In the genomic region with DNA sequence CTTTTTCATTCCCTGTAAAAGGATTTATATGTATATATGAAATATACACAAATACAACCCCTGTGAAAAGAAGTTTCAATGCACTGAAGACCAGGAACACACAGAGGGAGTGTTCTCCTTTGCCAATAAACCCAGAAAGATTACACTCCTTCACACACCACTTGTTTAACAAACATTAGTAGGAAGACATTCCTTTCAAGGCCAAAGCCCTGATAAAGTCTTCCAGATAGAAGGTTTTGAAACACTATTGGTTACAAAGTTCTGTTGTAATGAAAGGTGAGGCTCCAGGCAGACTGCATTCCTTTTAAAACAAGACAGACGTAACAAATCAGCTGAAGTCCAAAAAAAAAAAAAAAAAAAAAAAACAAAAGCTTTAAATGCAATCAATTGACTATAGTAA, we compare ENCODE assay signal across 17 cellular contexts.
DNase-seq lines count a peak whose midpoint lies in the region; ATAC-seq, FAIRE-seq and TF ChIP-seq lines count a peak whose summit lies in the region.
"Had no signal": no experiment of that assay in that cellular context is flagged by ENCODE, and none has a peak within 500 bp of the region (broad histone marks: within the 10 kb centered on the region; RNA-seq: fewer than 3 reads in every experiment).

No MANE protein-coding gene starts in this region.

- POLR2A ChIA-PET in Caco-2 (lab: Charles Lee) = no interaction called here
- POLR2A ChIA-PET in RWPE1 (lab: Yijun Ruan, JAX; ENCODE audit: low non-redundant PET) = no interaction called here
- POLR2A ChIA-PET in MCF 10A (lab: Yijun Ruan, JAX) = no interaction called here

- H3K36me3 ChIP-seq in Caco-2 (ENCODE audit: control insufficient read depth, insufficient read depth, low read length) (no peaks in the 10 kb centered on the region; the same call in 1 of the 2 replicates), small intestine (ENCODE audit: control insufficient read depth in 2 of 2, insufficient read depth in 2 of 2, low read length in 2 of 2) (peaks cover 3 to 10% of the 10 kb centered on the region in 2 donors)

- H3K27me3 Mint-ChIP-seq in Caco-2 (ENCODE audit: insufficient read depth, unreplicated experiment) (no peaks in the 10 kb centered on the region), MCF 10A (ENCODE audit: insufficient read depth, unreplicated experiment) (no peaks in the 10 kb centered on the region)

- no TSS peak for BruUV-seq in Caco-2 (replicated peaks; lab: Mats Ljungman, UMichigan)
- BruUV-seq in MCF 10A (replicated peaks; lab: Mats Ljungman, UMichigan) = no TSS peak

- DNase-seq in Caco-2 (peak; percentile 47 to 69), amniotic epithelial cell (ENCODE audit: low read depth) (peak; percentile 86), left kidney (ENCODE audit: low read depth, low spot score) (peak; percentile 5), small intestine (peak; percentile 76), G401 (ENCODE audit: low spot score) (no peak), RWPE1 (ENCODE audit: low spot score) (no peak), MCF 10A (ENCODE audit: unreplicated experiment) (no peak)
- DNase-seq: C1 segment of cervical spinal cord, MV-4-11, NCI-H1417 treated with DMSO at 0.1 percent for 48 hours, NCI-H2029 treated with DMSO at 0.1 percent for 48 hours, NCI-H2227 treated with DMSO at 0.1 percent for 48 hours, NCI-H526, RPMI8226 had no signal

- H3K9me3 Mint-ChIP-seq in Caco-2 (ENCODE audit: unreplicated experiment) = no peaks in the 10 kb centered on the region
- no peaks in the 10 kb centered on the region for H3K9me3 Mint-ChIP-seq in MCF 10A (ENCODE audit: unreplicated experiment)

- no peak for ATAC-seq in HG03159 (IDR thresholded peaks at IDR 0.05; ENCODE audit: unreplicated experiment)

- TF ChIP-seq CTCF in Caco-2 (IDR thresholded peaks at IDR 0.05; ENCODE audit: insufficient read depth in 1 of 2, low read depth in 1 of 2, low read length in 1 of 2, severe bottlenecking in 1 of 2, unreplicated experiment in 1 of 2) (no peak), RWPE1 (conservative IDR thresholded peaks at IDR 0.05; ENCODE audit: low read depth) (no peak), MCF 10A (IDR thresholded peaks at IDR 0.05; ENCODE audit: unreplicated experiment) (no peak)

- H3K27ac ChIP-seq in small intestine (ENCODE audit: low read depth in 1 of 2, low read length in 1 of 2) = no peak overlapping the region
- no peak overlapping the region for H3K27ac ChIP-seq in RWPE1

- no peak for FAIRE-seq in small intestine (lab: Jason Lieb, UNC)
- FAIRE-seq: A204.1, H54 had no signal

- H3K27ac Mint-ChIP-seq in Caco-2 (ENCODE audit: unreplicated experiment) (peak overlapping the region; percentile 85), MCF 10A (ENCODE audit: low read depth, unreplicated experiment) (no peak overlapping the region)

- H3K36me3 Mint-ChIP-seq in Caco-2 (ENCODE audit: insufficient read depth, unreplicated experiment) (peaks cover 44% of the 10 kb centered on the region), MCF 10A (ENCODE audit: insufficient read depth, unreplicated experiment) (peaks cover 59% of the 10 kb centered on the region)

- H3K4me3 Mint-ChIP-seq in Caco-2 (ENCODE audit: unreplicated experiment) = no peak overlapping the region
- no peak overlapping the region for H3K4me3 Mint-ChIP-seq in MCF 10A (ENCODE audit: unreplicated experiment)

- H3K4me1 Mint-ChIP-seq in Caco-2 (ENCODE audit: low read depth, unreplicated experiment) (peaks cover 4% of the 10 kb centered on the region), MCF 10A (ENCODE audit: insufficient read depth, unreplicated experiment) (peaks cover 9% of the 10 kb centered on the region)

- intact Hi-C loops in Caco-2 (cut with micrococcal nuclease; ENCODE audit: unreplicated experiment) (loop anchor here (1.0 to 5.0 kb wide), 3 partner anchors 44 to 89 kb away; partner anchors contain the start of genes SPATA7 and ZC3H14), MCF 10A (cut with micrococcal nuclease) (no loop called here)

- in situ Hi-C loops in G401 (cut with HindIII; ENCODE audit: low sequenced_read_pairs) = no loop called here

- WGBS in small intestine, 3 donors = 15 to 52% (median 24%) methylated on average over 1 of the region's 1 CpG

- H3K4me1 ChIP-seq in Caco-2 (peaks cover 20% of the 10 kb centered on the region), small intestine (ENCODE audit: control insufficient read depth in 2 of 2, insufficient read depth in 1 of 2, low read depth in 1 of 2, low read length in 1 of 2) (peaks cover 0 to 4% of the 10 kb centered on the region in 2 donors)

- H3K27me3 ChIP-seq in Caco-2 (replicated peaks; ENCODE audit: control insufficient read depth, insufficient read depth, low read length) (no peaks in the 10 kb centered on the region), small intestine (ENCODE audit: control insufficient read depth in 2 of 2, insufficient read depth in 2 of 2, low read length in 2 of 2) (no peaks in the 10 kb centered on the region)

- H3K9me3 ChIP-seq in Caco-2 (no peaks in the 10 kb centered on the region), small intestine (ENCODE audit: control insufficient read depth, low read depth) (no peaks in the 10 kb centered on the region)

- H3K4me3 ChIP-seq in Caco-2 (ENCODE audit: low read depth, low read length) (no peak overlapping the region), small intestine (ENCODE audit: low read depth in 1 of 2, low read length in 2 of 2) (no peak overlapping the region)

- CTCF ChIA-PET in Caco-2 (lab: Charles Lee) (interaction anchor here (1.6 kb wide), 1 partner anchor 86 kb away, joined by 8 read pairs; no protein-coding TSS in a partner anchor), RWPE1 (lab: Yijun Ruan, JAX) (interaction anchor here (0.5 kb wide), 1 partner anchor 376 kb away, joined by 3 read pairs; no protein-coding TSS in a partner anchor), MCF 10A (lab: Yijun Ruan, JAX) (interaction anchor here (1.8 to 2.4 kb wide), 2 partner anchors 20 to 284 kb away, joined by 5 to 6 read pairs; no protein-coding TSS in a partner anchor)

Comparison
In these comparisons a context has a peak if more than half of its experiments do, and no peak if none do; other contexts are left out.
1. DNase-seq: peak in Caco-2 (2 of 2), amniotic epithelial cell (single experiment), left kidney (single experiment) and small intestine (single experiment); none in G401 (single experiment), RWPE1 (single experiment) and MCF 10A (single experiment).